In genomic region chr2:174326880-174327558, GRCh38 we compare ENCODE assay signal across 8 cellular contexts. TPM values are rescaled to one million over a fixed set of nuclear protein-coding genes. Genes with fewer than 3 reads are reported as not detected.
DNase-seq lines count a peak whose midpoint lies in the region; ATAC-seq and TF ChIP-seq lines count a peak whose summit lies in the region.
"Had no signal": no experiment of that assay in that cellular context is flagged by ENCODE, and none has a peak within 500 bp of the region (broad histone marks: within the 10 kb centered on the region; RNA-seq: fewer than 3 reads in every experiment).

No MANE protein-coding gene starts in this region.

- ATAC-seq in HG02852 (IDR thresholded peaks at IDR 0.05; ENCODE audit: unreplicated experiment) (peak; percentile 33), heart right ventricle (peak in 1 of 8 donors; percentile 27), GM18909 (IDR thresholded peaks at IDR 0.05; ENCODE audit: poor library complexity, unreplicated experiment) (no peak), GM21515 (IDR thresholded peaks at IDR 0.05; ENCODE audit: unreplicated experiment) (no peak)

- TF ChIP-seq CTCF in heart right ventricle (IDR thresholded peaks at IDR 0.05): no peak

- H3K27ac ChIP-seq in heart right ventricle (no peak overlapping the region), skin epidermis (peak overlapping the region in 5 of 21 experiments; percentile 2 to 72 (median 63))

- peaks cover 42 to 100% (median 94%) of the 10 kb centered on the region in 7 donors for H3K27me3 ChIP-seq in heart right ventricle

- no peaks in the 10 kb centered on the region for H3K36me3 ChIP-seq in heart right ventricle

- H3K4me3 ChIP-seq in heart right ventricle (peak overlapping the region; percentile 14 to 55 (median 44)), skin epidermis (peak overlapping the region; percentile 32 to 48 (median 40))

- DNase-seq in activated CD8-positive, alpha-beta memory T cell treated with anti-CD3 and anti-CD28 coated beads, Interleukin-2, amount 50 U/mL, for 4 hours: peak; percentile 25
- DNase-seq in heart right ventricle: no peak
- no peak for DNase-seq in nucleus accumbens (lab: John Stamatoyannopoulos, UW)

- intact Hi-C loops in heart right ventricle (cut with DNase I): no loop called here

- 2 to 4% methylated on average over 38 of the region's 38 CpGs for WGBS in heart right ventricle, 2 donors

- no peaks in the 10 kb centered on the region for H3K9me3 ChIP-seq in heart right ventricle

- H3K4me1 ChIP-seq in heart right ventricle: peaks cover 13 to 31% (median 20%) of the 10 kb centered on the region in 9 donors

RNA-seq across cellular contexts. Expression of gene SP9, which starts 7.7 kb away (rescaled TPM):
- under 1 TPM in 1 of 10 donors, not detected in 9; 0.09 TPM for total RNA-seq in heart right ventricle
- polyA plus RNA-seq in heart right ventricle: not detected
- total RNA-seq: NCI-H460 had no signal
